In genomic region chr2:61419129-61419528, GRCh38 we compare ENCODE assay signal across 14 cellular contexts. TPM values are rescaled to one million over a fixed set of nuclear protein-coding genes. Genes with fewer than 3 reads are reported as not detected.
DNase-seq lines count a peak whose midpoint lies in the region; ATAC-seq lines count a peak whose summit lies in the region.
"Had no signal": no experiment of that assay in that cellular context is flagged by ENCODE, and none has a peak within 500 bp of the region (broad histone marks: within the 10 kb centered on the region; RNA-seq: fewer than 3 reads in every experiment).

No MANE protein-coding gene starts in this region.

- no peak overlapping the region for H3K4me3 Mint-ChIP-seq in activated naive CD4-positive, alpha-beta T cell treated with anti-CD3 and anti-CD28 coated beads, Interleukin-2, amount 10 ng/mL, durations not matched to agents 7 days and 5 days
- no peak overlapping the region for H3K4me3 Mint-ChIP-seq in activated T-helper 17 cell treated with anti-CD3 and anti-CD28 coated beads, Interleukin-2, amount 50 U/mL, for 72 hours
- H3K4me3 Mint-ChIP-seq in stimulated activated effector memory CD8-positive, alpha-beta T cell treated with anti-CD3 and anti-CD28 coated beads, Interleukin-12 subunit alpha, Interleukin-12 subunit beta, amount 100 ng/mL, for 72 hours: no peak overlapping the region
- H3K4me3 Mint-ChIP-seq: endodermal cell, type B pancreatic cell had no signal

- H3K36me3 Mint-ChIP-seq in activated naive CD4-positive, alpha-beta T cell treated with anti-CD3 and anti-CD28 coated beads, Interleukin-2, amount 10 ng/mL, durations not matched to agents 7 days and 5 days: peaks cover 9% of the 10 kb centered on the region
- peaks cover 54% of the 10 kb centered on the region for H3K36me3 Mint-ChIP-seq in activated T-helper 17 cell treated with anti-CD3 and anti-CD28 coated beads, Interleukin-2, amount 50 U/mL, for 72 hours (ENCODE audit: low read depth)
- peaks cover 16% of the 10 kb centered on the region for H3K36me3 Mint-ChIP-seq in stimulated activated effector memory CD8-positive, alpha-beta T cell treated with anti-CD3 and anti-CD28 coated beads, Interleukin-12 subunit alpha, Interleukin-12 subunit beta, amount 100 ng/mL, for 72 hours

- peak; percentile 53 for ATAC-seq in HG02973 (IDR thresholded peaks at IDR 0.05; ENCODE audit: unreplicated experiment)
- ATAC-seq in activated T-helper 17 cell treated with anti-CD3 and anti-CD28 coated beads, Interleukin-2, amount 50 U/mL, for 72 hours (replicated peaks): peak; percentile 59
- peak; percentile 77 for ATAC-seq in stimulated activated effector memory CD8-positive, alpha-beta T cell treated with anti-CD3 and anti-CD28 coated beads, Interleukin-12 subunit alpha, Interleukin-12 subunit beta, amount 100 ng/mL, for 72 hours
- ATAC-seq in HG03280 (IDR thresholded peaks at IDR 0.05; ENCODE audit: unreplicated experiment): no peak
- ATAC-seq: foreskin keratinocyte had no signal

- H3K27me3 Mint-ChIP-seq in activated naive CD4-positive, alpha-beta T cell treated with anti-CD3 and anti-CD28 coated beads, Interleukin-2, amount 10 ng/mL, durations not matched to agents 7 days and 5 days: no peaks in the 10 kb centered on the region
- no peaks in the 10 kb centered on the region for H3K27me3 Mint-ChIP-seq in activated T-helper 17 cell treated with anti-CD3 and anti-CD28 coated beads, Interleukin-2, amount 50 U/mL, for 72 hours
- H3K27me3 Mint-ChIP-seq: type B pancreatic cell had no signal

- no peaks in the 10 kb centered on the region for H3K9me3 Mint-ChIP-seq in activated naive CD4-positive, alpha-beta T cell treated with anti-CD3 and anti-CD28 coated beads, Interleukin-2, amount 10 ng/mL, durations not matched to agents 7 days and 5 days
- H3K9me3 Mint-ChIP-seq in activated T-helper 17 cell treated with anti-CD3 and anti-CD28 coated beads, Interleukin-2, amount 50 U/mL, for 72 hours: no peaks in the 10 kb centered on the region
- H3K9me3 Mint-ChIP-seq in stimulated activated effector memory CD8-positive, alpha-beta T cell treated with anti-CD3 and anti-CD28 coated beads, Interleukin-12 subunit alpha, Interleukin-12 subunit beta, amount 100 ng/mL, for 72 hours: no peaks in the 10 kb centered on the region
- H3K9me3 Mint-ChIP-seq: endodermal cell, type B pancreatic cell had no signal

- no peak overlapping the region for H3K27ac Mint-ChIP-seq in activated naive CD4-positive, alpha-beta T cell treated with anti-CD3 and anti-CD28 coated beads, Interleukin-2, amount 10 ng/mL, durations not matched to agents 7 days and 5 days
- H3K27ac Mint-ChIP-seq in activated T-helper 17 cell treated with anti-CD3 and anti-CD28 coated beads, Interleukin-2, amount 50 U/mL, for 72 hours: no peak overlapping the region
- peak overlapping the region; percentile 29 for H3K27ac Mint-ChIP-seq in stimulated activated effector memory CD8-positive, alpha-beta T cell treated with anti-CD3 and anti-CD28 coated beads, Interleukin-12 subunit alpha, Interleukin-12 subunit beta, amount 100 ng/mL, for 72 hours
- H3K27ac Mint-ChIP-seq: endodermal cell, type B pancreatic cell had no signal

- DNase-seq in activated naive CD4-positive, alpha-beta T cell treated with anti-CD3 and anti-CD28 coated beads, Interleukin-2, amount 10 ng/mL, durations not matched to agents 7 days and 5 days: peak; percentile 50
- no peak for DNase-seq in activated naive CD4-positive, alpha-beta T cell treated with anti-CD3 and anti-CD28 coated beads, Interleukin-2, amount 50 U/mL, for 16 hours
- DNase-seq in stimulated activated effector memory CD8-positive, alpha-beta T cell treated with anti-CD3 and anti-CD28 coated beads, Interleukin-12 subunit alpha, Interleukin-12 subunit beta, amount 100 ng/mL, for 72 hours (ENCODE audit: low spot score in 2 of 2): no peak
- no peak for DNase-seq in EL
- DNase-seq in hippocampal formation (lab: John Stamatoyannopoulos, UW): no peak
- DNase-seq: DMS53, endodermal cell, foreskin keratinocyte, GOT3, SJCRH30 had no signal

- peaks cover 35% of the 10 kb centered on the region for H3K4me1 Mint-ChIP-seq in activated naive CD4-positive, alpha-beta T cell treated with anti-CD3 and anti-CD28 coated beads, Interleukin-2, amount 10 ng/mL, durations not matched to agents 7 days and 5 days
- peaks cover 28% of the 10 kb centered on the region for H3K4me1 Mint-ChIP-seq in activated T-helper 17 cell treated with anti-CD3 and anti-CD28 coated beads, Interleukin-2, amount 50 U/mL, for 72 hours
- peaks cover 27% of the 10 kb centered on the region for H3K4me1 Mint-ChIP-seq in stimulated activated effector memory CD8-positive, alpha-beta T cell treated with anti-CD3 and anti-CD28 coated beads, Interleukin-12 subunit alpha, Interleukin-12 subunit beta, amount 100 ng/mL, for 72 hours

- CTCF ChIA-PET in activated naive CD4-positive, alpha-beta T cell treated with anti-CD3 and anti-CD28 coated beads, Interleukin-2, amount 10 ng/mL, durations not matched to agents 7 days and 5 days (lab: Charles Lee): interaction anchor here (1.0 kb wide), 1 partner anchor 15 kb away, joined by 5 read pairs; no protein-coding TSS in a partner anchor

RNA-seq across cellular contexts. Expression of gene USP34, which starts 51.8 kb away (rescaled TPM):
- total RNA-seq in activated T-helper 17 cell treated with anti-CD3 and anti-CD28 coated beads, Interleukin-2, amount 50 U/mL, for 72 hours: 100 to 1,000 TPM in 1 of 2 donors, 10 to 100 TPM in 1; 98.5 to 121 TPM
